In the genomic region with DNA sequence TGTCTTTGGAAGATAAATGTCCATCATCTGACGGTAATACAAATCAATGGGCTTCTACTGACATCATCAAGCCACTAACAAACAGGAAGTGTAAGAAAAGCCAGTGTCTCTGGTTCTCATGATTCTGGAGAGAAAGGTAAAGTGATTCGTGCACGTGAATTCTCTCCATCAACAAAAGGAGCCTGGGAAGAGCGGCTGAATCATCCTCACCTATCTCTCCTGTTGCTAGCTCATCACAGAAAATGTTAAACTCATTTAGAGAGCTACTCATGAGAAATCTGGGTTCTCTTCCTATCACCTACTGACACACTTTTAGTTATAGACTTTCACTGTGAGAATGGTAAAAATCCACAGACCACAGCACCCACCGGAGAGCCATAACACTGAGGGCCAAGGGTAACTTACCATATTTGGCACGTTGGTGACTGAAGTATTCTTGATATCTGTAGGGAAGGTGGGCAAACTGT, we compare ENCODE assay signal across 16 cellular contexts.
A peak's percentile ranks its signal among the peaks of the same experiment; 100 is the strongest.
DNase-seq lines count a peak whose midpoint lies in the region; ATAC-seq and TF ChIP-seq lines count a peak whose summit lies in the region.
"Had no signal": no experiment of that assay in that cellular context is flagged by ENCODE, and none has a peak within 500 bp of the region (broad histone marks: within the 10 kb centered on the region; RNA-seq: fewer than 3 reads in every experiment).

No MANE protein-coding gene starts in this region.

- ATAC-seq in HG02870 (IDR thresholded peaks at IDR 0.05; ENCODE audit: unreplicated experiment), result peak; percentile 45
- no peak for ATAC-seq in central memory CD8-positive, alpha-beta T cell (replicated peaks; ENCODE audit: extremely low read depth, poor library complexity, severe bottlenecking)
- ATAC-seq in stimulated activated naive CD8-positive, alpha-beta T cell treated with anti-CD3 and anti-CD28 coated beads, Interleukin-15, Interleukin-2, amounts not matched to agents 100 U/mL and 50 U/mL, for 24 hours, result peak; percentile 63
- ATAC-seq: right lobe of liver had no signal

- H3K4me3 Mint-ChIP-seq in activated naive CD8-positive, alpha-beta T cell, result no peak overlapping the region
- H3K4me3 Mint-ChIP-seq in activated naive CD8-positive, alpha-beta T cell treated with anti-CD3 and anti-CD28 coated beads for 36 hours, result no peak overlapping the region
- H3K4me3 Mint-ChIP-seq in central memory CD8-positive, alpha-beta T cell, result peak overlapping the region; percentile 15
- H3K4me3 Mint-ChIP-seq: endodermal cell had no signal

- H3K36me3 Mint-ChIP-seq in activated naive CD8-positive, alpha-beta T cell, result peaks cover 9% of the 10 kb centered on the region
- H3K36me3 Mint-ChIP-seq in activated naive CD8-positive, alpha-beta T cell treated with anti-CD3 and anti-CD28 coated beads for 36 hours, result peaks cover 35% of the 10 kb centered on the region
- peaks cover 21% of the 10 kb centered on the region for H3K36me3 Mint-ChIP-seq in central memory CD8-positive, alpha-beta T cell (ENCODE audit: insufficient read depth)

- POLR2A ChIA-PET in HEK293T (lab: Yijun Ruan, JAX), result no interaction called here

- H3K27ac Mint-ChIP-seq in activated naive CD8-positive, alpha-beta T cell, result peak overlapping the region; percentile 56
- no peak overlapping the region for H3K27ac Mint-ChIP-seq in activated naive CD8-positive, alpha-beta T cell treated with anti-CD3 and anti-CD28 coated beads for 36 hours
- peak overlapping the region; percentile 56 for H3K27ac Mint-ChIP-seq in central memory CD8-positive, alpha-beta T cell (ENCODE audit: low read depth)
- H3K27ac Mint-ChIP-seq: endodermal cell had no signal

- no peaks in the 10 kb centered on the region for H3K27me3 Mint-ChIP-seq in activated naive CD8-positive, alpha-beta T cell
- no peaks in the 10 kb centered on the region for H3K27me3 Mint-ChIP-seq in activated naive CD8-positive, alpha-beta T cell treated with anti-CD3 and anti-CD28 coated beads for 36 hours
- H3K27me3 Mint-ChIP-seq in central memory CD8-positive, alpha-beta T cell, result no peaks in the 10 kb centered on the region

- H3K4me1 Mint-ChIP-seq in activated naive CD8-positive, alpha-beta T cell (ENCODE audit: low read depth), result peaks cover 93% of the 10 kb centered on the region
- peaks cover 73% of the 10 kb centered on the region for H3K4me1 Mint-ChIP-seq in activated naive CD8-positive, alpha-beta T cell treated with anti-CD3 and anti-CD28 coated beads for 36 hours
- H3K4me1 Mint-ChIP-seq in central memory CD8-positive, alpha-beta T cell, result peaks cover 85% of the 10 kb centered on the region

- H3K9me3 Mint-ChIP-seq in activated naive CD8-positive, alpha-beta T cell (ENCODE audit: low read depth), result no peaks in the 10 kb centered on the region
- H3K9me3 Mint-ChIP-seq in activated naive CD8-positive, alpha-beta T cell treated with anti-CD3 and anti-CD28 coated beads for 36 hours, result no peaks in the 10 kb centered on the region
- no peaks in the 10 kb centered on the region for H3K9me3 Mint-ChIP-seq in central memory CD8-positive, alpha-beta T cell
- H3K9me3 Mint-ChIP-seq: endodermal cell had no signal

- CTCF ChIA-PET in HEK293T (lab: Yijun Ruan, JAX), result no interaction called here

- no peak for DNase-seq in activated naive CD8-positive, alpha-beta T cell treated with anti-CD3 and anti-CD28 coated beads for 36 hours
- no peak for DNase-seq in central memory CD8-positive, alpha-beta T cell (ENCODE audit: low spot score in 2 of 2)
- DNase-seq in stimulated activated naive CD8-positive, alpha-beta T cell treated with anti-CD3 and anti-CD28 coated beads, Interleukin-15, Interleukin-2, amounts not matched to agents 100 U/mL and 50 U/mL, for 24 hours, result no peak
- DNase-seq in HEK293T (ENCODE audit: extremely low spot score), result no peak
- no peak for DNase-seq in A172 (ENCODE audit: low spot score)
- no peak for DNase-seq in hepatic stellate cell (ENCODE audit: low spot score)
- DNase-seq: activated CD8-positive, alpha-beta memory T cell treated with anti-CD3 and anti-CD28 coated beads, Interleukin-2, amount 50 U/mL, for 4 hours; Caco-2; central memory CD4-positive, alpha-beta T cell; endodermal cell; NCI-H187; NCI-H446; ovary; right lobe of liver had no signal

TF ChIP-seq in HEK293T, 16 proteins besides CTCF, POLR2A, EP300 and RAD21:
- TF ChIP-seq SUZ12 (IDR thresholded peaks at IDR 0.05), result no peak
- TF ChIP-seq TARDBP (IDR thresholded peaks at IDR 0.05), result no peak
- TF ChIP-seq FOXM1 (IDR thresholded peaks at IDR 0.05; ENCODE audit: borderline replicate concordance), result no peak
- no peak for TF ChIP-seq CTBP1 (IDR thresholded peaks at IDR 0.05; ENCODE audit: borderline replicate concordance)
- TF ChIP-seq ZNF384 (IDR thresholded peaks at IDR 0.05), result no peak
- TF ChIP-seq FOXA1 (IDR thresholded peaks at IDR 0.05), result no peak
- no peak for TF ChIP-seq HDGF (IDR thresholded peaks at IDR 0.05; ENCODE audit: borderline replicate concordance)
- no peak for TF ChIP-seq L3MBTL2 (conservative IDR thresholded peaks at IDR 0.05)
- TF ChIP-seq LEF1 (IDR thresholded peaks at IDR 0.05; ENCODE audit: borderline replicate concordance), result no peak
- no peak for TF ChIP-seq SP1 (IDR thresholded peaks at IDR 0.05)
- TF ChIP-seq PKNOX1 (IDR thresholded peaks at IDR 0.05), result no peak
- TF ChIP-seq NFRKB (IDR thresholded peaks at IDR 0.05), result no peak
- TF ChIP-seq ELF4 (IDR thresholded peaks at IDR 0.05), result no peak
- no peak for TF ChIP-seq BHLHE40 (IDR thresholded peaks at IDR 0.05; ENCODE audit: borderline replicate concordance)
- no peak for TF ChIP-seq ARNT (IDR thresholded peaks at IDR 0.05)
- TF ChIP-seq FOXK2 (IDR thresholded peaks at IDR 0.05), result no peak
TF ChIP-seq in HEK293T: peak in this region for 0.
